In genomic region chr12:52870361-52871290, GRCh38 we compare ENCODE assay signal across 8 cellular contexts. TPM values are rescaled to one million over a fixed set of nuclear protein-coding genes. Genes with fewer than 3 reads are reported as not detected.
A peak's percentile ranks its signal among the peaks of the same experiment; 100 is the strongest.
DNase-seq lines count a peak whose midpoint lies in the region; ATAC-seq and TF ChIP-seq lines count a peak whose summit lies in the region.

No MANE protein-coding gene starts in this region.

- POLR2A ChIA-PET in A673 (lab: Charles Lee; ENCODE audit: low non-redundant PET) = no interaction called here

- TF ChIP-seq POLR2A in spleen (IDR thresholded peaks at IDR 0.05) = no peak

- H3K9me3 ChIP-seq in A673 (ENCODE audit: low read depth, low read length, poor library complexity, severe bottlenecking) (no peaks in the 10 kb centered on the region), SJSA1 (replicated peaks) (no peaks in the 10 kb centered on the region), right atrium auricular region (no peaks in the 10 kb centered on the region), spleen (no peaks in the 10 kb centered on the region)

- ATAC-seq in HG03175 (IDR thresholded peaks at IDR 0.05; ENCODE audit: unreplicated experiment) = peak; percentile 75
- peak; percentile 67 to 71 for ATAC-seq in activated naive CD4-positive, alpha-beta T cell treated with anti-CD3 and anti-CD28 coated beads, Interleukin-2, amount 50 U/mL, for 72 hours

- TF ChIP-seq CTCF in A673 (conservative IDR thresholded peaks at IDR 0.05; ENCODE audit: low read depth, low read length) (peak; percentile 93), GM13976 (IDR thresholded peaks at IDR 0.05; ENCODE audit: borderline replicate concordance, control extremely low read depth, extremely low read depth, insufficient read depth, missing control alignments) (peak; percentile 61), right atrium auricular region (IDR thresholded peaks at IDR 0.05) (peak; percentile 38 to 83), spleen (IDR thresholded peaks at IDR 0.05 in 8 of 11, conservative IDR thresholded peaks at IDR 0.05 in 3 of 11) (peak in 10 of 11 experiments; percentile 31 to 87 (median 71))

- H3K27ac ChIP-seq in A673 (ENCODE audit: low read depth, low read length, poor library complexity, severe bottlenecking) (peak overlapping the region; percentile 51), SJSA1 (peak overlapping the region; percentile 100), right atrium auricular region (peak overlapping the region in 1 of 2 donors; percentile 13), spleen (peak overlapping the region in 4 of 8 donors; percentile 14 to 50 (median 40))

- H3K36me3 ChIP-seq in A673 (ENCODE audit: insufficient read depth, low read length, poor library complexity, severe bottlenecking) (no peaks in the 10 kb centered on the region), SJSA1 (no peaks in the 10 kb centered on the region), right atrium auricular region (no peaks in the 10 kb centered on the region), spleen (no peaks in the 10 kb centered on the region)

- peaks cover 52% of the 10 kb centered on the region for H3K4me1 ChIP-seq in A673 (ENCODE audit: insufficient read depth, low read length, poor library complexity, severe bottlenecking)
- peaks cover 56% of the 10 kb centered on the region for H3K4me1 ChIP-seq in SJSA1 (replicated peaks)
- H3K4me1 ChIP-seq in right atrium auricular region = peaks cover 0 to 42% of the 10 kb centered on the region in 2 donors
- peaks cover 0 to 58% (median 32%) of the 10 kb centered on the region in 6 donors for H3K4me1 ChIP-seq in spleen

- H3K36me3 Mint-ChIP-seq in activated naive CD4-positive, alpha-beta T cell treated with anti-CD3 and anti-CD28 coated beads, Interleukin-2, amount 50 U/mL, for 72 hours = no peaks in the 10 kb centered on the region

- 23 to 35% (median 27%) methylated on average over 10 to 14 of the region's 14 CpGs for WGBS in spleen, 5 donors

- no peaks in the 10 kb centered on the region for H3K27me3 ChIP-seq in A673 (replicated peaks; ENCODE audit: insufficient read depth, low read depth, low read length, poor library complexity)
- no peaks in the 10 kb centered on the region for H3K27me3 ChIP-seq in SJSA1 (replicated peaks)
- no peaks in the 10 kb centered on the region for H3K27me3 ChIP-seq in right atrium auricular region
- H3K27me3 ChIP-seq in spleen (replicated peaks in 1 of 7) = peaks cover 0 to 21% (median 0%) of the 10 kb centered on the region in 7 donors

- CTCF ChIA-PET in A673 (lab: Charles Lee) = interaction anchor here (0.5 to 1.4 kb wide), 19 partner anchors 9 to 921 kb away, joined by 3 to 14 read pairs (median 4); no protein-coding TSS in a partner anchor

- BruUV-seq in A673 (replicated peaks; lab: Mats Ljungman, UMichigan) = no TSS peak

- in situ Hi-C loops in GM13976 (cut with MboI; ENCODE audit: low sequenced_read_pairs, unreplicated experiment) = loop anchor here (10.0 kb wide), 2 partner anchors 286 to 486 kb away; partner anchors contain the start of gene KRT84

- H3K27ac Mint-ChIP-seq in activated naive CD4-positive, alpha-beta T cell treated with anti-CD3 and anti-CD28 coated beads, Interleukin-2, amount 50 U/mL, for 72 hours = no peak overlapping the region

- intact Hi-C loops in A673 (cut with micrococcal nuclease; ENCODE audit: unreplicated experiment) = loop anchor here (1.0 to 5.0 kb wide), 3 partner anchors 204 to 498 kb away; no protein-coding TSS in a partner anchor
- intact Hi-C loops in spleen (cut with DNase I; ENCODE audit: low total_unique reads) = no loop called here

- DNase-seq in A673 (ENCODE audit: low spot score) = peak; percentile 73
- DNase-seq in GM13976 (ENCODE audit: low spot score) = peak; percentile 85
- peak; percentile 72 to 78 for DNase-seq in SJSA1 (ENCODE audit: low read depth in 1 of 2, low spot score in 2 of 2)
- DNase-seq in activated naive CD4-positive, alpha-beta T cell treated with anti-CD3 and anti-CD28 coated beads, Interleukin-2, amount 50 U/mL, for 72 hours (ENCODE audit: low spot score in 2 of 2) = peak; percentile 63 to 92
- DNase-seq in right atrium auricular region (ENCODE audit: low spot score) = no peak
- peak; percentile 86 for DNase-seq in spleen
- DNase-seq in RKO (ENCODE audit: low spot score) = no peak

- H3K4me3 ChIP-seq in A673 (ENCODE audit: low read depth, low read length, poor library complexity, severe bottlenecking) (no peak overlapping the region), SJSA1 (no peak overlapping the region), right atrium auricular region (no peak overlapping the region), spleen (peak overlapping the region in 1 of 8 donors; percentile 36)

- H3K9me3 Mint-ChIP-seq in activated naive CD4-positive, alpha-beta T cell treated with anti-CD3 and anti-CD28 coated beads, Interleukin-2, amount 50 U/mL, for 72 hours = no peaks in the 10 kb centered on the region

RNA-seq across cellular contexts. Expression of gene KRT78, which starts 21.8 kb away (rescaled TPM):
- total RNA-seq in A673 (2021) = not detected in 2 replicates
- 0.21 TPM in 1 of 2 replicates, not detected in the other for total RNA-seq in SJSA1 (2014; rRNA removed; shearing (Covaris generic))
- total RNA-seq in activated naive CD4-positive, alpha-beta T cell treated with anti-CD3 and anti-CD28 coated beads, Interleukin-2, amount 50 U/mL, for 72 hours = not detected
- not detected for total RNA-seq in right atrium auricular region
- total RNA-seq in spleen = not detected
- under 1 TPM in 2 of 3 donors, not detected in 1; 0.24 to 0.83 TPM for polyA plus RNA-seq in spleen

RNA-seq across cellular contexts. Expression of gene KRT8, which starts 34.2 kb away (rescaled TPM):
- total RNA-seq in A673 (2021) (15.4 and 16.2 TPM in 2 replicates), right atrium auricular region (100 to 1,000 TPM; 199 to 271 TPM), spleen (10 to 100 TPM in 6 of 7 donors, 1 to 10 TPM in 1; 10.0 to 23.1 (median 18.6) TPM)
- 2.8 and 7.0 TPM in 2 replicates for total RNA-seq in SJSA1 (2014; rRNA removed; shearing (Covaris generic))
- total RNA-seq in activated naive CD4-positive, alpha-beta T cell treated with anti-CD3 and anti-CD28 coated beads, Interleukin-2, amount 50 U/mL, for 72 hours = under 1 TPM; 0.34 to 0.66 TPM
- polyA plus RNA-seq in spleen = 10 to 100 TPM; 16.3 to 21.8 (median 19.3) TPM

RNA-seq across cellular contexts. Expression of gene KRT79, which starts 36.5 kb away (rescaled TPM):
- total RNA-seq in A673 (2021) (not detected in 2 replicates), right atrium auricular region (not detected), spleen (under 1 TPM in 1 of 7 donors, not detected in 6; 0.37 TPM)
- total RNA-seq in SJSA1 (2014; rRNA removed; shearing (Covaris generic)) = 0.08 and 1.1 TPM in 2 replicates
- total RNA-seq in activated naive CD4-positive, alpha-beta T cell treated with anti-CD3 and anti-CD28 coated beads, Interleukin-2, amount 50 U/mL, for 72 hours = under 1 TPM; 0.12 to 0.25 TPM
- polyA plus RNA-seq in spleen = under 1 TPM in 2 of 3 donors, not detected in 1; 0.15 to 0.19 TPM

RNA-seq across cellular contexts. Expression of gene KRT4, which starts 56.7 kb away (rescaled TPM):
- total RNA-seq in A673 (2021) (not detected in 2 replicates), right atrium auricular region (not detected), spleen (under 1 TPM in 1 of 7 donors, not detected in 6; 0.37 TPM)
- total RNA-seq in SJSA1 (2014; rRNA removed; shearing (Covaris generic)) = not detected in 2 replicates
- total RNA-seq in activated naive CD4-positive, alpha-beta T cell treated with anti-CD3 and anti-CD28 coated beads, Interleukin-2, amount 50 U/mL, for 72 hours = not detected
- 1 to 10 TPM in 2 of 3 donors, under 1 TPM in 1; 0.55 to 3.4 (median 1.4) TPM for polyA plus RNA-seq in spleen

Comparison
In these comparisons a context has a peak if more than half of its experiments do, and no peak if none do; other contexts are left out.
1. DNase-seq: peak in A673 (single experiment), GM13976 (single experiment), SJSA1 (2 of 2), activated naive CD4-positive, alpha-beta T cell treated with anti-CD3 and anti-CD28 coated beads, Interleukin-2, amount 50 U/mL, for 72 hours (2 of 2) and spleen (single experiment); none in right atrium auricular region (single experiment) and RKO (single experiment).
2. RNA of gene KRT8, which starts 34.2 kb away (total RNA-seq): 199 to 271 TPM in right atrium auricular region; 10.0 to 23.1 TPM in spleen, 15.4 to 16.2 TPM in A673, 2.8 to 7.0 TPM in SJSA1 and 0.34 to 0.66 TPM in activated naive CD4-positive, alpha-beta T cell treated with anti-CD3 and anti-CD28 coated beads, Interleukin-2, amount 50 U/mL, for 72 hours; every median in the first group is over 4 times any median in the second.
3. Peak in every context shown above with its lines, with median percentiles within 50 percentile points of each other: CTCF ChIP-seq.